15 cellular contexts compared by ENCODE assay signal in the genomic region with DNA sequence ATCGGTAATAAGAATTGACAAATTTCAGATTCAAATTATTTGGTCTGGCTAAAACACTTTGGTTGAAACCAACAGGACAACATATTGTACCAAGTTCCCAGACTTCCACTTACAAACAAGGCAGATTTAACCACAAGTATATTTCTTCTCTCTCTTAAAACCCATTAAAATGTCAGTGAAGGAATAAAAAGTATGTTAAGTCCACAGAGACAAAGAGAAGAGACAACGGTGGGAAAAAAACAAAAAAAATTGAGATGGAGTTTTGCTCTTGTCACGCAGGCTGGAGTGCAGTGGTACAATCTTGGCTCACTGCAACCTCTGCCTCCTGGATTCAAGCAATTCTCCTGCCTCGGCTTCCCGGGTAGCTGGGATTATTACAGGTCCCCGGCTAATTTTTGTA. TPM values are rescaled to one million over a fixed set of nuclear protein-coding genes. Genes with fewer than 3 reads are reported as not detected.
DNase-seq lines count a peak whose midpoint lies in the region; ATAC-seq and TF ChIP-seq lines count a peak whose summit lies in the region.
"Had no signal": no experiment of that assay in that cellular context is flagged by ENCODE, and none has a peak within 500 bp of the region (broad histone marks: within the 10 kb centered on the region; RNA-seq: fewer than 3 reads in every experiment).

No MANE protein-coding gene starts in this region.

- peaks cover 54 to 62% of the 10 kb centered on the region in 2 donors for H3K4me1 Mint-ChIP-seq in natural killer cell treated with Interleukin-12 subunit alpha and Interleukin-12 subunit beta and Interleukin-15 and Interleukin-18, amount 100 ng/mL, for 72 hours (ENCODE audit: low read depth in 2 of 2)
- H3K4me1 Mint-ChIP-seq in activated CD4-positive, alpha-beta T cell treated with anti-CD3 and anti-CD28 coated beads, Interleukin-2, amount 10 ng/mL, durations not matched to agents 24 days and 14 days: peaks cover 34% of the 10 kb centered on the region

- no peaks in the 10 kb centered on the region for H3K27me3 Mint-ChIP-seq in natural killer cell treated with Interleukin-12 subunit alpha and Interleukin-12 subunit beta and Interleukin-15 and Interleukin-18, amount 100 ng/mL, for 72 hours
- H3K27me3 Mint-ChIP-seq in activated CD4-positive, alpha-beta T cell treated with anti-CD3 and anti-CD28 coated beads, Interleukin-2, amount 10 ng/mL, durations not matched to agents 24 days and 14 days: no peaks in the 10 kb centered on the region
- H3K27me3 Mint-ChIP-seq: CD8-positive, alpha-beta memory T cell had no signal

- DNase-seq in BJ (ENCODE audit: low read depth): peak; percentile 33
- peak; percentile 26 for DNase-seq in EH (ENCODE audit: low read depth)
- no peak for DNase-seq in natural killer cell treated with Interleukin-12 subunit alpha and Interleukin-12 subunit beta and Interleukin-15 and Interleukin-18, amount 100 ng/mL, for 72 hours (ENCODE audit: low spot score)
- no peak for DNase-seq in NCI-H345 treated with DMSO at 0.1 percent for 48 hours (lab: John Stamatoyannopoulos, UW; ENCODE audit: unreplicated experiment)
- DNase-seq in H4 (ENCODE audit: low spot score): no peak
- no peak for DNase-seq in activated CD4-positive, alpha-beta T cell treated with anti-CD3 and anti-CD28 coated beads, Interleukin-2, amount 10 ng/mL, durations not matched to agents 24 days and 14 days
- DNase-seq: BE2C; Caco-2; CD8-positive, alpha-beta memory T cell; DMS53; GOT3; HCEC 1CT had no signal

- H3K9me3 Mint-ChIP-seq in natural killer cell treated with Interleukin-12 subunit alpha and Interleukin-12 subunit beta and Interleukin-15 and Interleukin-18, amount 100 ng/mL, for 72 hours: no peaks in the 10 kb centered on the region
- H3K9me3 Mint-ChIP-seq in activated CD4-positive, alpha-beta T cell treated with anti-CD3 and anti-CD28 coated beads, Interleukin-2, amount 10 ng/mL, durations not matched to agents 24 days and 14 days: no peaks in the 10 kb centered on the region
- H3K9me3 Mint-ChIP-seq: CD8-positive, alpha-beta memory T cell had no signal

- no peaks in the 10 kb centered on the region for H3K27me3 ChIP-seq in BJ (ENCODE audit: control insufficient read depth, insufficient read depth, low read length)
- H3K27me3 ChIP-seq in iPS-20b (ENCODE audit: insufficient read depth, low read length): no peaks in the 10 kb centered on the region
- H3K27me3 ChIP-seq: BE2C had no signal

- TF ChIP-seq CTCF in BJ (IDR thresholded peaks at IDR 0.05; ENCODE audit: insufficient read depth, low read depth, low read length) (no peak), VCaP (conservative IDR thresholded peaks at IDR 0.05) (no peak)

- peak overlapping the region; percentile 99; the same call in 1 of the 2 replicates for H3K27ac ChIP-seq in VCaP
- H3K27ac ChIP-seq in iPS-20b (ENCODE audit: low read length): peak overlapping the region; percentile 28

- peaks cover 10% of the 10 kb centered on the region for H3K36me3 Mint-ChIP-seq in natural killer cell treated with Interleukin-12 subunit alpha and Interleukin-12 subunit beta and Interleukin-15 and Interleukin-18, amount 100 ng/mL, for 72 hours
- H3K36me3 Mint-ChIP-seq in activated CD4-positive, alpha-beta T cell treated with anti-CD3 and anti-CD28 coated beads, Interleukin-2, amount 10 ng/mL, durations not matched to agents 24 days and 14 days (ENCODE audit: low read depth): peaks cover 37% of the 10 kb centered on the region

- CTCF ChIA-PET in BJ (lab: Yijun Ruan, JAX): no interaction called here

- H3K36me3 ChIP-seq in BJ (ENCODE audit: control insufficient read depth, insufficient read depth, low read length): peaks cover 1% of the 10 kb centered on the region; the same call in 1 of the 2 replicates
- peaks cover 31% of the 10 kb centered on the region for H3K36me3 ChIP-seq in iPS-20b (ENCODE audit: insufficient read depth, low read depth, low read length)

- H3K4me3 Mint-ChIP-seq in natural killer cell treated with Interleukin-12 subunit alpha and Interleukin-12 subunit beta and Interleukin-15 and Interleukin-18, amount 100 ng/mL, for 72 hours: no peak overlapping the region
- no peak overlapping the region for H3K4me3 Mint-ChIP-seq in activated CD4-positive, alpha-beta T cell treated with anti-CD3 and anti-CD28 coated beads, Interleukin-2, amount 10 ng/mL, durations not matched to agents 24 days and 14 days

- H3K4me3 ChIP-seq in BJ (ENCODE audit: low read depth, low read length) (no peak overlapping the region), iPS-20b (ENCODE audit: low read length) (no peak overlapping the region)

- no peak for ATAC-seq in natural killer cell treated with Interleukin-12 subunit alpha and Interleukin-12 subunit beta and Interleukin-15 and Interleukin-18, amount 100 ng/mL, for 72 hours
- ATAC-seq: HepG2 had no signal

- POLR2A ChIA-PET in BJ (lab: Charles Lee): interaction anchor here (0.6 kb wide), 1 partner anchor 10 kb away, joined by 3 read pairs; no protein-coding TSS in a partner anchor

- intact Hi-C loops in activated CD4-positive, alpha-beta T cell treated with anti-CD3 and anti-CD28 coated beads, Interleukin-2, amount 10 ng/mL, durations not matched to agents 24 days and 14 days (cut with micrococcal nuclease): no loop called here

- H3K27ac Mint-ChIP-seq in natural killer cell treated with Interleukin-12 subunit alpha and Interleukin-12 subunit beta and Interleukin-15 and Interleukin-18, amount 100 ng/mL, for 72 hours: no peak overlapping the region
- H3K27ac Mint-ChIP-seq in activated CD4-positive, alpha-beta T cell treated with anti-CD3 and anti-CD28 coated beads, Interleukin-2, amount 10 ng/mL, durations not matched to agents 24 days and 14 days: no peak overlapping the region

- H3K9me3 ChIP-seq in iPS-20b (ENCODE audit: insufficient read depth, low read depth, low read length): no peaks in the 10 kb centered on the region
- H3K9me3 ChIP-seq: BE2C, Caco-2 had no signal

- H3K4me1 ChIP-seq in iPS-20b (ENCODE audit: insufficient read depth, low read length): peaks cover 16% of the 10 kb centered on the region; the same call in 1 of the 2 replicates
- H3K4me1 ChIP-seq: BE2C, Caco-2 had no signal

- H3K9ac ChIP-seq in iPS-20b (ENCODE audit: low read depth, low read length): no peak overlapping the region

RNA-seq across cellular contexts. Expression of a gene that starts 16.3 kb away (rescaled TPM):
- 27.0 and 61.9 TPM in 2 replicates for polyA plus RNA-seq in BJ (2011; rRNA removed)
- polyA minus RNA-seq in BJ (2011; rRNA and poly(A)+ RNA removed): 57.2 and 72.9 TPM in 2 replicates
- total RNA-seq in natural killer cell treated with Interleukin-12 subunit alpha and Interleukin-12 subunit beta and Interleukin-15 and Interleukin-18, amount 100 ng/mL, for 72 hours: 100 to 1,000 TPM in 1 of 2 donors, 10 to 100 TPM in 1; 73.0 to 104 TPM
- total RNA-seq in H4 (2014; rRNA removed; shearing (Covaris generic)): 44.1 and 72.4 TPM in 2 replicates
- total RNA-seq in activated CD4-positive, alpha-beta T cell treated with anti-CD3 and anti-CD28 coated beads, Interleukin-2, amount 10 ng/mL, durations not matched to agents 24 days and 14 days: 84.5 and 86.1 TPM in 2 replicates

RNA-seq across cellular contexts. Expression of a gene that starts 56.8 kb away (rescaled TPM):
- 0.05 and 0.06 TPM in 2 replicates for polyA plus RNA-seq in BJ (2011; rRNA removed)
- polyA minus RNA-seq in BJ (2011; rRNA and poly(A)+ RNA removed): 0.10 TPM in 1 of 2 replicates, not detected in the other
- 1 to 10 TPM in 1 of 2 donors, under 1 TPM in 1; 0.57 to 2.8 TPM for total RNA-seq in natural killer cell treated with Interleukin-12 subunit alpha and Interleukin-12 subunit beta and Interleukin-15 and Interleukin-18, amount 100 ng/mL, for 72 hours
- total RNA-seq in H4 (2014; rRNA removed; shearing (Covaris generic)): 0.31 and 0.64 TPM in 2 replicates
- not detected in 2 replicates for total RNA-seq in activated CD4-positive, alpha-beta T cell treated with anti-CD3 and anti-CD28 coated beads, Interleukin-2, amount 10 ng/mL, durations not matched to agents 24 days and 14 days
- polyA plus RNA-seq: CD8-positive, alpha-beta memory T cell; HepG2 had no signal

Comparison
In these comparisons a context has a peak if more than half of its experiments do, and no peak if none do; other contexts are left out.
1. DNase-seq: peak in BJ (single experiment) and EH (single experiment); none in natural killer cell treated with Interleukin-12 subunit alpha and Interleukin-12 subunit beta and Interleukin-15 and Interleukin-18, amount 100 ng/mL, for 72 hours (single experiment), NCI-H345 treated with DMSO at 0.1 percent for 48 hours (single experiment), H4 (single experiment) and activated CD4-positive, alpha-beta T cell treated with anti-CD3 and anti-CD28 coated beads, Interleukin-2, amount 10 ng/mL, durations not matched to agents 24 days and 14 days (single experiment).